In the genomic region with DNA sequence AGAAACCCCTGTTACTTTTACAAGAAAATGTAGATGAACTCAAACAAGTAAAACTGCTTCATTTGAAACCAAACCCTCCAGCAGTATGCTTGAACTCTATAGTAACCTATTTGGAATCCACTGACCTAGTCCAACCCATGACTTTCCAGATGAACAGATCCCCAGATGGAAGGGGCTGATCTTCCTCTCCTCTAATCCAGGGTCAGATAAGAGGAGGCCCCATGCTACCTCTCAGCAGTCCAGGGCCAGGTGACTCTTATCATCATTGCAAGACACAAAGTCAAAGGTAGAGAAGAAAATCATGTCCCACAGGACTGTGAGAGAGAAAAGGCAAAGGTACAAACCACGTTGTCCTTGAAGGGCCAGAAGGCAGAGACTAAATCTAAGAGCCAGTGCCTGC, we compare ENCODE assay signal across 1 cellular context.
TF ChIP-seq lines count a peak whose summit lies in the region.

No MANE protein-coding gene starts in this region.

TF ChIP-seq in K562, 482 proteins besides CTCF, POLR2A, EP300 and RAD21 (continued from another document and continues in another):
- TF ChIP-seq POLR2G (IDR thresholded peaks at IDR 0.05; ENCODE audit: low read depth, low read length): no peak
- TF ChIP-seq TAL1 (IDR thresholded peaks at IDR 0.05): peak; percentile 90
- TF ChIP-seq GATAD2A (IDR thresholded peaks at IDR 0.05): no peak
- TF ChIP-seq, protein P1, sequence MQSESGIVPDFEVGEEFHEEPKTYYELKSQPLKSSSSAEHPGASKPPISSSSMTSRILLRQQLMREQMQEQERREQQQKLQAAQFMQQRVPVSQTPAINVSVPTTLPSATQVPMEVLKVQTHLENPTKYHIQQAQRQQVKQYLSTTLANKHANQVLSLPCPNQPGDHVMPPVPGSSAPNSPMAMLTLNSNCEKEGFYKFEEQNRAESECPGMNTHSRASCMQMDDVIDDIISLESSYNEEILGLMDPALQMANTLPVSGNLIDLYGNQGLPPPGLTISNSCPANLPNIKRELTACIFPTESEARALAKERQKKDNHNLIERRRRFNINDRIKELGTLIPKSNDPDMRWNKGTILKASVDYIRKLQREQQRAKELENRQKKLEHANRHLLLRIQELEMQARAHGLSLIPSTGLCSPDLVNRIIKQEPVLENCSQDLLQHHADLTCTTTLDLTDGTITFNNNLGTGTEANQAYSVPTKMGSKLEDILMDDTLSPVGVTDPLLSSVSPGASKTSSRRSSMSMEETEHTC (IDR thresholded peaks at IDR 0.05): peak; percentile 34; the same call in 1 of the 2 replicates
- no peak for TF ChIP-seq NCOA6 (IDR thresholded peaks at IDR 0.05)
- TF ChIP-seq PCBP2 (IDR thresholded peaks at IDR 0.05; ENCODE audit: low read depth, low read length, poor library complexity, severe bottlenecking): no peak
- TF ChIP-seq DNMT1 (IDR thresholded peaks at IDR 0.05): no peak
- TF ChIP-seq, protein P2, sequence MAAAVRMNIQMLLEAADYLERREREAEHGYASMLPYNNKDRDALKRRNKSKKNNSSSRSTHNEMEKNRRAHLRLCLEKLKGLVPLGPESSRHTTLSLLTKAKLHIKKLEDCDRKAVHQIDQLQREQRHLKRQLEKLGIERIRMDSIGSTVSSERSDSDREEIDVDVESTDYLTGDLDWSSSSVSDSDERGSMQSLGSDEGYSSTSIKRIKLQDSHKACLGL (CRISPR knock-in tag; IDR thresholded peaks at IDR 0.05; ENCODE audit: borderline replicate concordance, poor library complexity, severe bottlenecking): no peak
- no peak for TF ChIP-seq ILF3 (IDR thresholded peaks at IDR 0.05; ENCODE audit: borderline replicate concordance)
- no peak for TF ChIP-seq CEBPG (CRISPR knock-in tag; IDR thresholded peaks at IDR 0.05)
- no peak for TF ChIP-seq CEBPG (tag; conservative IDR thresholded peaks at IDR 0.05 in 1 of 2, IDR thresholded peaks at IDR 0.05 in 1 of 2)
- TF ChIP-seq, protein P3, sequence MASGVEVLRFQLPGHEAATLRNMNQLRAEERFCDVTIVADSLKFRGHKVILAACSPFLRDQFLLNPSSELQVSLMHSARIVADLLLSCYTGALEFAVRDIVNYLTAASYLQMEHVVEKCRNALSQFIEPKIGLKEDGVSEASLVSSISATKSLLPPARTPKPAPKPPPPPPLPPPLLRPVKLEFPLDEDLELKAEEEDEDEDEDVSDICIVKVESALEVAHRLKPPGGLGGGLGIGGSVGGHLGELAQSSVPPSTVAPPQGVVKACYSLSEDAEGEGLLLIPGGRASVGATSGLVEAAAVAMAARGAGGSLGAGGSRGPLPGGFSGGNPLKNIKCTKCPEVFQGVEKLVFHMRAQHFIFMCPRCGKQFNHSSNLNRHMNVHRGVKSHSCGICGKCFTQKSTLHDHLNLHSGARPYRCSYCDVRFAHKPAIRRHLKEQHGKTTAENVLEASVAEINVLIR (CRISPR knock-in tag; IDR thresholded peaks at IDR 0.05): no peak
- TF ChIP-seq NR2C1 (IDR thresholded peaks at IDR 0.05): no peak
- 0 out of 2 replicates have a peak, but pooled peaks have one; percentile 13 for TF ChIP-seq NR2C1 (tag; IDR thresholded peaks at IDR 0.05)
- TF ChIP-seq HMGN3 (IDR thresholded peaks at IDR 0.05; ENCODE audit: borderline replicate concordance, extremely low read depth, insufficient read length, low read depth, low read length): no peak
- TF ChIP-seq PTTG1 (tag; IDR thresholded peaks at IDR 0.05; ENCODE audit: low read depth): no peak
- TF ChIP-seq, protein P4, sequence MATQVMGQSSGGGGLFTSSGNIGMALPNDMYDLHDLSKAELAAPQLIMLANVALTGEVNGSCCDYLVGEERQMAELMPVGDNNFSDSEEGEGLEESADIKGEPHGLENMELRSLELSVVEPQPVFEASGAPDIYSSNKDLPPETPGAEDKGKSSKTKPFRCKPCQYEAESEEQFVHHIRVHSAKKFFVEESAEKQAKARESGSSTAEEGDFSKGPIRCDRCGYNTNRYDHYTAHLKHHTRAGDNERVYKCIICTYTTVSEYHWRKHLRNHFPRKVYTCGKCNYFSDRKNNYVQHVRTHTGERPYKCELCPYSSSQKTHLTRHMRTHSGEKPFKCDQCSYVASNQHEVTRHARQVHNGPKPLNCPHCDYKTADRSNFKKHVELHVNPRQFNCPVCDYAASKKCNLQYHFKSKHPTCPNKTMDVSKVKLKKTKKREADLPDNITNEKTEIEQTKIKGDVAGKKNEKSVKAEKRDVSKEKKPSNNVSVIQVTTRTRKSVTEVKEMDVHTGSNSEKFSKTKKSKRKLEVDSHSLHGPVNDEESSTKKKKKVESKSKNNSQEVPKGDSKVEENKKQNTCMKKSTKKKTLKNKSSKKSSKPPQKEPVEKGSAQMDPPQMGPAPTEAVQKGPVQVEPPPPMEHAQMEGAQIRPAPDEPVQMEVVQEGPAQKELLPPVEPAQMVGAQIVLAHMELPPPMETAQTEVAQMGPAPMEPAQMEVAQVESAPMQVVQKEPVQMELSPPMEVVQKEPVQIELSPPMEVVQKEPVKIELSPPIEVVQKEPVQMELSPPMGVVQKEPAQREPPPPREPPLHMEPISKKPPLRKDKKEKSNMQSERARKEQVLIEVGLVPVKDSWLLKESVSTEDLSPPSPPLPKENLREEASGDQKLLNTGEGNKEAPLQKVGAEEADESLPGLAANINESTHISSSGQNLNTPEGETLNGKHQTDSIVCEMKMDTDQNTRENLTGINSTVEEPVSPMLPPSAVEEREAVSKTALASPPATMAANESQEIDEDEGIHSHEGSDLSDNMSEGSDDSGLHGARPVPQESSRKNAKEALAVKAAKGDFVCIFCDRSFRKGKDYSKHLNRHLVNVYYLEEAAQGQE (CRISPR knock-in tag; IDR thresholded peaks at IDR 0.05; ENCODE audit: low read depth): no peak
- no peak for TF ChIP-seq TAF15 (IDR thresholded peaks at IDR 0.05; ENCODE audit: low read depth, low read length)
- TF ChIP-seq PRMT5 (CRISPR knock-in tag; IDR thresholded peaks at IDR 0.05): no peak
- no peak for TF ChIP-seq ETS2 (tag; IDR thresholded peaks at IDR 0.05; ENCODE audit: borderline replicate concordance, poor library complexity, severe bottlenecking)
- TF ChIP-seq, protein P5, sequence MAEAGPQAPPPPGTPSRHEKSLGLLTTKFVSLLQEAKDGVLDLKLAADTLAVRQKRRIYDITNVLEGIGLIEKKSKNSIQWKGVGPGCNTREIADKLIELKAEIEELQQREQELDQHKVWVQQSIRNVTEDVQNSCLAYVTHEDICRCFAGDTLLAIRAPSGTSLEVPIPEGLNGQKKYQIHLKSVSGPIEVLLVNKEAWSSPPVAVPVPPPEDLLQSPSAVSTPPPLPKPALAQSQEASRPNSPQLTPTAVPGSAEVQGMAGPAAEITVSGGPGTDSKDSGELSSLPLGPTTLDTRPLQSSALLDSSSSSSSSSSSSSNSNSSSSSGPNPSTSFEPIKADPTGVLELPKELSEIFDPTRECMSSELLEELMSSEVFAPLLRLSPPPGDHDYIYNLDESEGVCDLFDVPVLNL (CRISPR knock-in tag; IDR thresholded peaks at IDR 0.05; ENCODE audit: low read depth): no peak
- no peak for TF ChIP-seq HSF4 (CRISPR knock-in tag; IDR thresholded peaks at IDR 0.05; ENCODE audit: borderline replicate concordance)
- TF ChIP-seq ZKSCAN8 (CRISPR knock-in tag; IDR thresholded peaks at IDR 0.05): no peak
- no peak for TF ChIP-seq KLF6 (CRISPR knock-in tag; IDR thresholded peaks at IDR 0.05; ENCODE audit: borderline replicate concordance)
- TF ChIP-seq NR2C2 (CRISPR knock-in tag; IDR thresholded peaks at IDR 0.05): no peak
- peak; percentile 33; the same call in 1 of the 2 replicates for TF ChIP-seq NR2C2 (tag; IDR thresholded peaks at IDR 0.05)
- no peak for TF ChIP-seq ZBTB17 (CRISPR knock-in tag; IDR thresholded peaks at IDR 0.05)
- TF ChIP-seq ZNF77 (CRISPR knock-in tag; IDR thresholded peaks at IDR 0.05): no peak
- TF ChIP-seq BCL6 (CRISPR knock-in tag; IDR thresholded peaks at IDR 0.05): no peak
- no peak for TF ChIP-seq ZNF436 (CRISPR knock-in tag; IDR thresholded peaks at IDR 0.05)
- TF ChIP-seq, protein P6, sequence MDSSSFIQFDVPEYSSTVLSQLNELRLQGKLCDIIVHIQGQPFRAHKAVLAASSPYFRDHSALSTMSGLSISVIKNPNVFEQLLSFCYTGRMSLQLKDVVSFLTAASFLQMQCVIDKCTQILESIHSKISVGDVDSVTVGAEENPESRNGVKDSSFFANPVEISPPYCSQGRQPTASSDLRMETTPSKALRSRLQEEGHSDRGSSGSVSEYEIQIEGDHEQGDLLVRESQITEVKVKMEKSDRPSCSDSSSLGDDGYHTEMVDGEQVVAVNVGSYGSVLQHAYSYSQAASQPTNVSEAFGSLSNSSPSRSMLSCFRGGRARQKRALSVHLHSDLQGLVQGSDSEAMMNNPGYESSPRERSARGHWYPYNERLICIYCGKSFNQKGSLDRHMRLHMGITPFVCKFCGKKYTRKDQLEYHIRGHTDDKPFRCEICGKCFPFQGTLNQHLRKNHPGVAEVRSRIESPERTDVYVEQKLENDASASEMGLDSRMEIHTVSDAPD (CRISPR knock-in tag; IDR thresholded peaks at IDR 0.05): no peak
- TF ChIP-seq RNF2 (IDR thresholded peaks at IDR 0.05): no peak
- TF ChIP-seq SP2 (IDR thresholded peaks at IDR 0.05; ENCODE audit: extremely low read depth, low read depth, low read length, poor library complexity, severe bottlenecking): no peak
- TF ChIP-seq, protein P7, sequence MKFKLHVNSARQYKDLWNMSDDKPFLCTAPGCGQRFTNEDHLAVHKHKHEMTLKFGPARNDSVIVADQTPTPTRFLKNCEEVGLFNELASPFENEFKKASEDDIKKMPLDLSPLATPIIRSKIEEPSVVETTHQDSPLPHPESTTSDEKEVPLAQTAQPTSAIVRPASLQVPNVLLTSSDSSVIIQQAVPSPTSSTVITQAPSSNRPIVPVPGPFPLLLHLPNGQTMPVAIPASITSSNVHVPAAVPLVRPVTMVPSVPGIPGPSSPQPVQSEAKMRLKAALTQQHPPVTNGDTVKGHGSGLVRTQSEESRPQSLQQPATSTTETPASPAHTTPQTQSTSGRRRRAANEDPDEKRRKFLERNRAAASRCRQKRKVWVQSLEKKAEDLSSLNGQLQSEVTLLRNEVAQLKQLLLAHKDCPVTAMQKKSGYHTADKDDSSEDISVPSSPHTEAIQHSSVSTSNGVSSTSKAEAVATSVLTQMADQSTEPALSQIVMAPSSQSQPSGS (CRISPR knock-in tag; IDR thresholded peaks at IDR 0.05): no peak
- no peak for TF ChIP-seq ZNF668 (CRISPR knock-in tag; IDR thresholded peaks at IDR 0.05)
- TF ChIP-seq SREBF1 (IDR thresholded peaks at IDR 0.05; ENCODE audit: borderline replicate concordance, low read depth, low read length): no peak
- TF ChIP-seq KAT7 (CRISPR knock-in tag; IDR thresholded peaks at IDR 0.05; ENCODE audit: borderline replicate concordance): peak; percentile 48; the same call in 1 of the 2 replicates
- TF ChIP-seq, protein P8, sequence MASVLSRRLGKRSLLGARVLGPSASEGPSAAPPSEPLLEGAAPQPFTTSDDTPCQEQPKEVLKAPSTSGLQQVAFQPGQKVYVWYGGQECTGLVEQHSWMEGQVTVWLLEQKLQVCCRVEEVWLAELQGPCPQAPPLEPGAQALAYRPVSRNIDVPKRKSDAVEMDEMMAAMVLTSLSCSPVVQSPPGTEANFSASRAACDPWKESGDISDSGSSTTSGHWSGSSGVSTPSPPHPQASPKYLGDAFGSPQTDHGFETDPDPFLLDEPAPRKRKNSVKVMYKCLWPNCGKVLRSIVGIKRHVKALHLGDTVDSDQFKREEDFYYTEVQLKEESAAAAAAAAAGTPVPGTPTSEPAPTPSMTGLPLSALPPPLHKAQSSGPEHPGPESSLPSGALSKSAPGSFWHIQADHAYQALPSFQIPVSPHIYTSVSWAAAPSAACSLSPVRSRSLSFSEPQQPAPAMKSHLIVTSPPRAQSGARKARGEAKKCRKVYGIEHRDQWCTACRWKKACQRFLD (CRISPR knock-in tag; IDR thresholded peaks at IDR 0.05): no peak
- no peak for TF ChIP-seq TFAM (CRISPR knock-in tag; conservative IDR thresholded peaks at IDR 0.05)
- TF ChIP-seq KDM5B (IDR thresholded peaks at IDR 0.05; ENCODE audit: insufficient replicate concordance, low read depth, low read length): no peak
- peak; percentile 39; the same call in 1 of the 2 replicates for TF ChIP-seq MYC (IDR thresholded peaks at IDR 0.05; ENCODE audit: low read depth, low read length)
- TF ChIP-seq MYC (CRISPR knock-in tag; IDR thresholded peaks at IDR 0.05; ENCODE audit: borderline replicate concordance, low read depth): no peak
- TF ChIP-seq NR4A1 (CRISPR knock-in tag; IDR thresholded peaks at IDR 0.05): no peak
- TF ChIP-seq NR4A1 (tag; IDR thresholded peaks at IDR 0.05): no peak
- TF ChIP-seq, protein P9, sequence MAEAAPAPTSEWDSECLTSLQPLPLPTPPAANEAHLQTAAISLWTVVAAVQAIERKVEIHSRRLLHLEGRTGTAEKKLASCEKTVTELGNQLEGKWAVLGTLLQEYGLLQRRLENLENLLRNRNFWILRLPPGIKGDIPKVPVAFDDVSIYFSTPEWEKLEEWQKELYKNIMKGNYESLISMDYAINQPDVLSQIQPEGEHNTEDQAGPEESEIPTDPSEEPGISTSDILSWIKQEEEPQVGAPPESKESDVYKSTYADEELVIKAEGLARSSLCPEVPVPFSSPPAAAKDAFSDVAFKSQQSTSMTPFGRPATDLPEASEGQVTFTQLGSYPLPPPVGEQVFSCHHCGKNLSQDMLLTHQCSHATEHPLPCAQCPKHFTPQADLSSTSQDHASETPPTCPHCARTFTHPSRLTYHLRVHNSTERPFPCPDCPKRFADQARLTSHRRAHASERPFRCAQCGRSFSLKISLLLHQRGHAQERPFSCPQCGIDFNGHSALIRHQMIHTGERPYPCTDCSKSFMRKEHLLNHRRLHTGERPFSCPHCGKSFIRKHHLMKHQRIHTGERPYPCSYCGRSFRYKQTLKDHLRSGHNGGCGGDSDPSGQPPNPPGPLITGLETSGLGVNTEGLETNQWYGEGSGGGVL (CRISPR knock-in tag; IDR thresholded peaks at IDR 0.05): no peak
- TF ChIP-seq, protein P10, sequence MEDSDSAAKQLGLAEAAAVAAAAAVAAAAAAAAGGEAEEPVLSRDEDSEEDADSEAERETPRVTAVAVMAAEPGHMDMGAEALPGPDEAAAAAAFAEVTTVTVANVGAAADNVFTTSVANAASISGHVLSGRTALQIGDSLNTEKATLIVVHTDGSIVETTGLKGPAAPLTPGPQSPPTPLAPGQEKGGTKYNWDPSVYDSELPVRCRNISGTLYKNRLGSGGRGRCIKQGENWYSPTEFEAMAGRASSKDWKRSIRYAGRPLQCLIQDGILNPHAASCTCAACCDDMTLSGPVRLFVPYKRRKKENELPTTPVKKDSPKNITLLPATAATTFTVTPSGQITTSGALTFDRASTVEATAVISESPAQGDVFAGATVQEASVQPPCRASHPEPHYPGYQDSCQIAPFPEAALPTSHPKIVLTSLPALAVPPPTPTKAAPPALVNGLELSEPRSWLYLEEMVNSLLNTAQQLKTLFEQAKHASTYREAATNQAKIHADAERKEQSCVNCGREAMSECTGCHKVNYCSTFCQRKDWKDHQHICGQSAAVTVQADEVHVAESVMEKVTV (CRISPR knock-in tag; IDR thresholded peaks at IDR 0.05): no peak
- TF ChIP-seq, protein P11, sequence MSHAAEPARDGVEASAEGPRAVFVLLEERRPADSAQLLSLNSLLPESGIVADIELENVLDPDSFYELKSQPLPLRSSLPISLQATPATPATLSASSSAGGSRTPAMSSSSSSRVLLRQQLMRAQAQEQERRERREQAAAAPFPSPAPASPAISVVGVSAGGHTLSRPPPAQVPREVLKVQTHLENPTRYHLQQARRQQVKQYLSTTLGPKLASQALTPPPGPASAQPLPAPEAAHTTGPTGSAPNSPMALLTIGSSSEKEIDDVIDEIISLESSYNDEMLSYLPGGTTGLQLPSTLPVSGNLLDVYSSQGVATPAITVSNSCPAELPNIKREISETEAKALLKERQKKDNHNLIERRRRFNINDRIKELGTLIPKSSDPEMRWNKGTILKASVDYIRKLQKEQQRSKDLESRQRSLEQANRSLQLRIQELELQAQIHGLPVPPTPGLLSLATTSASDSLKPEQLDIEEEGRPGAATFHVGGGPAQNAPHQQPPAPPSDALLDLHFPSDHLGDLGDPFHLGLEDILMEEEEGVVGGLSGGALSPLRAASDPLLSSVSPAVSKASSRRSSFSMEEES (CRISPR knock-in tag; IDR thresholded peaks at IDR 0.05): no peak
- TF ChIP-seq MCM7 (IDR thresholded peaks at IDR 0.05): no peak
